Comparison of ENCODE assay signal across 8 cellular contexts in the genomic region with DNA sequence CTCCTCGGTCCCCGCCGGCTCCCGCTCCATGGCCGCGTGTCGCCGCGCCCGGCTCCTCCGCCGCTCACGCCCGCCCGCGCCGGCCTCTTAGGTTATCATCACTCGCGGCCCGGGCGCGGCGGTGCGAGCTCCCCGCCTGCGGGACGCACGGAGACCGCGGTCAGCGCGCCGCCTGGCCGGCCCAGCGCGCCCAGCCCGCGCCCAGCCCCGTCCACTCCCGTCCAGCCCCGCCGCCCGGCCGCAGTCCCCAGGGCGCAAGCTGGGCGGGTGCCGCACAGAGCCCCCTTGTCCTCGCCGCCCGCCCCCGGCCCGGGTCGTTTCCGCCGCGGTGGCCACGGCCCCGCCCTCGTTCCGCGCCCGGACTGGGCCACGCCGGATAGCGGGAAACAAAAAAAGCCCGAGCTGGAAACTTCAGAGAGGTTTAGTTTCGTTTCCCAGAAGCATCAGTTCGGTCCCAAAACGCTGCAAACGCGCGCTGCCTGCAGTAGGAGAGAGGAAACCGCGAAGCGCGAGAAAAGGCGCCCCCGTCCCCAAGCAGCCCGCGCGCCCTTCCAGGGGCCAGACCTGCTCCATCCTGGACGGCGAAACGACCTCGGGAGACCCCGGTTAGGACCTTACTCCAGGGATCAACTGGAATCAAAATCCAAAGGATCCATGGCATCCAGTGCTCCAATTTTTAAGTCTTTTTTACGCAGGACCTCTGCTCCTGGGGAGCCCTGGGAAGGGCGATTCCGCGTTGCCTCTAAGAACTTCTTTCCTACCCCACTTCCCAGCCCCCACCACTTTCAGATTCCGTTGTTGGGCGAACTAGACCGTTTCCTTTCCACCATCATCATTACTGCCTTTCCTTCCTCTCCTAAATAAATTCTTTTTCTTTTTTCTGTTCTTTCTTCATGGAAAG. TPM values are rescaled to one million over a fixed set of nuclear protein-coding genes. Genes with fewer than 3 reads are reported as not detected.
DNase-seq lines count a peak whose midpoint lies in the region; ATAC-seq, FAIRE-seq and TF ChIP-seq lines count a peak whose summit lies in the region.

A gene with protein sequence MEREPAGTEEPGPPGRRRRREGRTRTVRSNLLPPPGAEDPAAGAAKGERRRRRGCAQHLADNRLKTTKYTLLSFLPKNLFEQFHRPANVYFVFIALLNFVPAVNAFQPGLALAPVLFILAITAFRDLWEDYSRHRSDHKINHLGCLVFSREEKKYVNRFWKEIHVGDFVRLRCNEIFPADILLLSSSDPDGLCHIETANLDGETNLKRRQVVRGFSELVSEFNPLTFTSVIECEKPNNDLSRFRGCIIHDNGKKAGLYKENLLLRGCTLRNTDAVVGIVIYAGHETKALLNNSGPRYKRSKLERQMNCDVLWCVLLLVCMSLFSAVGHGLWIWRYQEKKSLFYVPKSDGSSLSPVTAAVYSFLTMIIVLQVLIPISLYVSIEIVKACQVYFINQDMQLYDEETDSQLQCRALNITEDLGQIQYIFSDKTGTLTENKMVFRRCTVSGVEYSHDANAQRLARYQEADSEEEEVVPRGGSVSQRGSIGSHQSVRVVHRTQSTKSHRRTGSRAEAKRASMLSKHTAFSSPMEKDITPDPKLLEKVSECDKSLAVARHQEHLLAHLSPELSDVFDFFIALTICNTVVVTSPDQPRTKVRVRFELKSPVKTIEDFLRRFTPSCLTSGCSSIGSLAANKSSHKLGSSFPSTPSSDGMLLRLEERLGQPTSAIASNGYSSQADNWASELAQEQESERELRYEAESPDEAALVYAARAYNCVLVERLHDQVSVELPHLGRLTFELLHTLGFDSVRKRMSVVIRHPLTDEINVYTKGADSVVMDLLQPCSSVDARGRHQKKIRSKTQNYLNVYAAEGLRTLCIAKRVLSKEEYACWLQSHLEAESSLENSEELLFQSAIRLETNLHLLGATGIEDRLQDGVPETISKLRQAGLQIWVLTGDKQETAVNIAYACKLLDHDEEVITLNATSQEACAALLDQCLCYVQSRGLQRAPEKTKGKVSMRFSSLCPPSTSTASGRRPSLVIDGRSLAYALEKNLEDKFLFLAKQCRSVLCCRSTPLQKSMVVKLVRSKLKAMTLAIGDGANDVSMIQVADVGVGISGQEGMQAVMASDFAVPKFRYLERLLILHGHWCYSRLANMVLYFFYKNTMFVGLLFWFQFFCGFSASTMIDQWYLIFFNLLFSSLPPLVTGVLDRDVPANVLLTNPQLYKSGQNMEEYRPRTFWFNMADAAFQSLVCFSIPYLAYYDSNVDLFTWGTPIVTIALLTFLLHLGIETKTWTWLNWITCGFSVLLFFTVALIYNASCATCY (N-terminal part only) (minus strand): TSS at position 261 of the 901 bp plus-strand sequence. CDS start 231 bp downstream, at position 30.

- peaks cover 0 to 32% (median 5%) of the 10 kb centered on the region in 11 experiments; a peak in 4 of 22 replicates for H4K20me1 ChIP-seq in BLaER1 treated with 17β-estradiol and CSF1 and Interleukin-3, amounts not matched to agents 10 nM and 100 nM

- H3K27me3 Mint-ChIP-seq in brain = peaks cover 78% of the 10 kb centered on the region

- peak within 1 kb of the TSS; percentile 93 to 100 (median 99) for H3K4me2 ChIP-seq in BLaER1 treated with 17β-estradiol and CSF1 and Interleukin-3, amounts not matched to agents 10 nM and 100 nM

- peak within 1 kb of the TSS; percentile 82 to 88 (median 83) for H3K4me3 Mint-ChIP-seq in brain

- no peak within 1 kb of the TSS for H3K27ac Mint-ChIP-seq in brain

- peaks cover 0 to 3% (median 0%) of the 10 kb centered on the region in 5 experiments for H3K9me3 Mint-ChIP-seq in brain

- H3K9me3 ChIP-seq in BLaER1 treated with 17β-estradiol and CSF1 and Interleukin-3, amounts not matched to agents 10 nM and 100 nM (replicated peaks in 1 of 11) = no peaks in the 10 kb centered on the region
- no peaks in the 10 kb centered on the region for H3K9me3 ChIP-seq in kidney (ENCODE audit: control insufficient read depth in 1 of 2, low read length in 2 of 2)

- H3K36me3 Mint-ChIP-seq in brain = no peaks in the 10 kb centered on the region

- peaks cover 4% of the 10 kb centered on the region for H3K4me1 Mint-ChIP-seq in brain

- no peak for ATAC-seq in HG03175 (IDR thresholded peaks at IDR 0.05; ENCODE audit: unreplicated experiment)

- DNase-seq in RPMI7951 (ENCODE audit: low read depth) = peak; percentile 2
- DNase-seq in kidney = no peak
- peak; percentile 38 for DNase-seq in stimulated activated CD4-positive, alpha-beta T cell treated with anti-CD3 and anti-CD28 coated beads, Interleukin-1b, Interleukin-23, amount 100 ng/mL, for 48 hours
- no peak for DNase-seq in T1000 (lab: John Stamatoyannopoulos, UW)
- DNase-seq in NCI-H345 (lab: John Stamatoyannopoulos, UW) = no peak

- peaks cover 35 to 57% (median 52%) of the 10 kb centered on the region in 10 experiments for H3K4me1 ChIP-seq in BLaER1 treated with 17β-estradiol and CSF1 and Interleukin-3, amounts not matched to agents 10 nM and 100 nM
- H3K4me1 ChIP-seq in kidney (ENCODE audit: control insufficient read depth in 1 of 2, insufficient read depth in 1 of 2, low read depth in 1 of 2, low read length in 2 of 2) = peaks cover 0 to 2% of the 10 kb centered on the region in 2 donors

- peaks cover 0 to under 1% (median 0%) of the 10 kb centered on the region in 11 experiments; a peak in 1 of 22 replicates for H3K36me3 ChIP-seq in BLaER1 treated with 17β-estradiol and CSF1 and Interleukin-3, amounts not matched to agents 10 nM and 100 nM
- no peaks in the 10 kb centered on the region for H3K36me3 ChIP-seq in kidney (ENCODE audit: control insufficient read depth in 1 of 2, insufficient read depth in 2 of 2, low read length in 2 of 2)

- TF ChIP-seq CTCF in brain (conservative IDR thresholded peaks at IDR 0.05) (no peak), kidney (IDR thresholded peaks at IDR 0.05; ENCODE audit: borderline replicate concordance, extremely low read depth, insufficient read depth) (no peak)

- H3K27ac ChIP-seq in BLaER1 treated with 17β-estradiol and CSF1 and Interleukin-3, amounts not matched to agents 10 nM and 100 nM = peak within 1 kb of the TSS in 9 of 11 experiments; percentile 69 to 85 (median 79); a peak in 18 of 22 replicates
- H3K27ac ChIP-seq in kidney (ENCODE audit: low read depth in 2 of 2, low read length in 2 of 2) = peak within 1 kb of the TSS; percentile 2 to 63

- no peak for FAIRE-seq in kidney (lab: Jason Lieb, UNC)

- intact Hi-C loops in kidney (cut with DNase I) = no loop called here

- peak within 1 kb of the TSS; percentile 65 to 87 (median 81); a peak in 21 of 22 replicates for H3K9ac ChIP-seq in BLaER1 treated with 17β-estradiol and CSF1 and Interleukin-3, amounts not matched to agents 10 nM and 100 nM
- peak within 1 kb of the TSS in 1 of 2 donors; percentile 34 for H3K9ac ChIP-seq in kidney (ENCODE audit: low read length in 2 of 2)

- peaks cover 0 to 67% (median 0%) of the 10 kb centered on the region in 11 experiments; a peak in 11 of 22 replicates for H3K27me3 ChIP-seq in BLaER1 treated with 17β-estradiol and CSF1 and Interleukin-3, amounts not matched to agents 10 nM and 100 nM

- peak within 1 kb of the TSS; percentile 73 to 90 (median 86) for H3K4me3 ChIP-seq in BLaER1 treated with 17β-estradiol and CSF1 and Interleukin-3, amounts not matched to agents 10 nM and 100 nM
- H3K4me3 ChIP-seq in kidney (ENCODE audit: low read length in 2 of 2) = peak within 1 kb of the TSS; percentile 54 to 62

RNA-seq across cellular contexts. Expression of the gene that starts here (rescaled TPM):
- not detected in 2 replicates for total RNA-seq in RPMI7951 (2014; rRNA removed; shearing (Covaris generic))
- polyA plus RNA-seq in brain (ENCODE audit: insufficient read depth, low read depth, low replicate concordance) = 2.7 TPM
- total RNA-seq in kidney = 6.8 TPM
- 4.0 TPM for polyA plus RNA-seq in kidney (ENCODE audit: insufficient read depth, low read depth, low replicate concordance)

Comparison
In these comparisons a context has a peak if more than half of its experiments do, and no peak if none do; other contexts are left out.
1. Peak in DNase-seq in RPMI7951; RNA of the gene not detected or under 1 TPM.